29 cellular contexts compared by ENCODE assay signal in genomic region chr6:121600389-121601233, GRCh38.
"Had no signal": no experiment of that assay in that cellular context is flagged by ENCODE, and none has a peak within 500 bp of the region (broad histone marks: within the 10 kb centered on the region; RNA-seq: fewer than 3 reads in every experiment).

No MANE protein-coding gene starts in this region.

- DNase-seq: activated CD4-positive, alpha-beta T cell treated with anti-CD3 and anti-CD28 coated beads for 48 hours; activated CD4-positive, alpha-beta T cell treated with anti-CD3 and anti-CD28 coated beads, Interleukin-2, amount 50 U/mL, for 4 hours; activated CD4-positive, CD25-positive, alpha-beta regulatory T cell treated with anti-CD3 and anti-CD28 coated beads, Interleukin-2, amount 50 U/mL, for 72 hours; activated CD8-positive, alpha-beta T cell treated with anti-CD3 and anti-CD28 coated beads, Interleukin-2, amount 10 ng/mL, durations not matched to agents 7 days and 5 days; activated effector memory CD4-positive, alpha-beta T cell treated with anti-CD3 and anti-CD28 coated beads, Interleukin-2, amount 50 U/mL, for 16 hours; activated naive CD4-positive, alpha-beta T cell treated with Interleukin-2 at 50 U/mL for 16 hours; activated T-cell treated with anti-CD3 and anti-CD28 coated beads, Interleukin-2, amount 50 U/mL, for 24 hours; brain microvascular endothelial cell; Karpas-422; MM.1S; NCI-H1105; NCI-H1436; NCI-H187; NCI-H2081 treated with DMSO at 0.1 percent for 48 hours; NCI-H2171; NCI-H226; NCI-H526; NCI-H774; NK-92 treated with Interleukin-12 subunit alpha and Interleukin-12 subunit beta, amount 100 ng/mL, for 24 hours; OCI-M1; Peyer's patch; Right ventricle myocardium superior; SJCRH30; T-helper 17 cell; T-helper 9 cell had no signal

- H3K4me1 ChIP-seq: Peyer's patch, SJCRH30 had no signal

- H3K27ac ChIP-seq: brain microvascular endothelial cell, cardiac muscle cell, RWPE1, SJCRH30 had no signal

- FAIRE-seq: K562 had no signal

- ATAC-seq: activated CD8-positive, alpha-beta T cell treated with anti-CD3 and anti-CD28 coated beads, Interleukin-2, amount 10 ng/mL, durations not matched to agents 7 days and 5 days; K562; T-helper 17 cell; WTC11 had no signal

- H3K36me3 ChIP-seq: brain microvascular endothelial cell, cardiac muscle cell, Peyer's patch, SJCRH30 had no signal

- H3K27me3 ChIP-seq: brain microvascular endothelial cell, cardiac muscle cell, Peyer's patch, SJCRH30 had no signal

- H3K4me3 ChIP-seq: cardiac muscle cell, K562, Peyer's patch, SJCRH30 had no signal

- H3K9me3 ChIP-seq: Peyer's patch, SJCRH30 had no signal
